Comparison of ENCODE assay signal across 1 cellular context in the genomic region with DNA sequence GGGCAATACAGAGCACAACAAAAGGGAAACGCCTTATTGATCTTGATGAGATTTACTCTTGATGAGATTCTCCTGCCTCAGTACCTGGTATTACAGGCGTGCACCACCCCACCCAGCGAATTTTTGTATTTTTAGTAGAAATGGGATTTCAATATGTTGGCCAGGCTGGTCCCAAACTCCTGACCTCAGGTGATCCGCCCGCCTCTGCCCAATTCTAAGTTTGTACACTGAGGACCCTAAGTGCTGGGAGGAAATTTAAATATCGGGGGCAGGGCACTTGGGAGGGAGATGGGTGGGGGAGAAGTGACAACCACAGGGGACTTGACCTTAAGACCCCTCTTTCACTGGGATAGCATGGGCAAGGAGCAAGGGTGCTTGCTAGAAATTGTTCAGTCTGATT.
TF ChIP-seq lines count a peak whose summit lies in the region.

No MANE protein-coding gene starts in this region.

TF ChIP-seq in HEK293, 187 proteins besides CTCF, POLR2A, EP300 and RAD21 (continued from another document):
- TF ChIP-seq BCL6B (tag by site-specific recombination; IDR thresholded peaks at IDR 0.05): no peak
- TF ChIP-seq BCL11B (tag by site-specific recombination; IDR thresholded peaks at IDR 0.05; ENCODE audit: low read depth): no peak
- TF ChIP-seq, protein P1, sequence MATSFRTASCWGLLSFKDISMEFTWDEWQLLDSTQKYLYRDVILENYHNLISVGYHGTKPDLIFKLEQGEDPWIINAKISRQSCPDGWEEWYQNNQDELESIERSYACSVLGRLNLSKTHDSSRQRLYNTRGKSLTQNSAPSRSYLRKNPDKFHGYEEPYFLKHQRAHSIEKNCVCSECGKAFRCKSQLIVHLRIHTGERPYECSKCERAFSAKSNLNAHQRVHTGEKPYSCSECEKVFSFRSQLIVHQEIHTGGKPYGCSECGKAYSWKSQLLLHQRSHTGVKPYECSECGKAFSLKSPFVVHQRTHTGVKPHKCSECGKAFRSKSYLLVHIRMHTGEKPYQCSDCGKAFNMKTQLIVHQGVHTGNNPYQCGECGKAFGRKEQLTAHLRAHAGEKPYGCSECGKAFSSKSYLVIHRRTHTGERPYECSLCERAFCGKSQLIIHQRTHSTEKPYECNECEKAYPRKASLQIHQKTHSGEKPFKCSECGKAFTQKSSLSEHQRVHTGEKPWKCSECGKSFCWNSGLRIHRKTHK (tag by site-specific recombination; IDR thresholded peaks at IDR 0.05): no peak
- no peak for TF ChIP-seq ZBTB44 (tag by site-specific recombination; IDR thresholded peaks at IDR 0.05)
- no peak for TF ChIP-seq REPIN1 (tag by site-specific recombination; IDR thresholded peaks at IDR 0.05; ENCODE audit: low read depth)
- TF ChIP-seq ZNF426 (tag by site-specific recombination; IDR thresholded peaks at IDR 0.05): no peak
- TF ChIP-seq ZBTB26 (tag by site-specific recombination; optimal IDR thresholded peaks at IDR 0.05): no peak
- TF ChIP-seq ZNF830 (tag by site-specific recombination; IDR thresholded peaks at IDR 0.05; ENCODE audit: low read depth): no peak
- TF ChIP-seq, protein P2, sequence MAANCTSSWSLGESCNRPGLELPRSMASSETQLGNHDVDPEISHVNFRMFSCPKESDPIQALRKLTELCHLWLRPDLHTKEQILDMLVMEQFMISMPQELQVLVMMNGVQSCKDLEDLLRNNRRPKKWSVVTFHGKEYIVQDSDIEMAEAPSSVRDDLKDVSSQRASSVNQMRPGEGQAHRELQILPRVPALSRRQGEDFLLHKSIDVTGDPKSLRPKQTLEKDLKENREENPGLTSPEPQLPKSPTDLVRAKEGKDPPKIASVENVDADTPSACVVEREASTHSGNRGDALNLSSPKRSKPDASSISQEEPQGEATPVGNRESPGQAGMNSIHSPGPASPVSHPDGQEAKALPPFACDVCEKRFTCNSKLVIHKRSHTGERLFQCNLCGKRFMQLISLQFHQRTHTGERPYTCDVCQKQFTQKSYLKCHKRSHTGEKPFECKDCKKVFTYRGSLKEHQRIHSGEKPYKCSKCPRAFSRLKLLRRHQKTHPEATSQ (tag by site-specific recombination; IDR thresholded peaks at IDR 0.05): no peak
- TF ChIP-seq ZNF792 (tag by site-specific recombination; IDR thresholded peaks at IDR 0.05): no peak
- TF ChIP-seq ZFHX2 (tag by site-specific recombination; conservative IDR thresholded peaks at IDR 0.05): no peak
- TF ChIP-seq ZNF48 (tag by site-specific recombination; IDR thresholded peaks at IDR 0.05): no peak
- TF ChIP-seq ZNF623 (tag by site-specific recombination; IDR thresholded peaks at IDR 0.05): no peak
TF ChIP-seq in HEK293: peak in this region for 0.
